ENCODE assay signal across 25 cellular contexts in the genomic region with DNA sequence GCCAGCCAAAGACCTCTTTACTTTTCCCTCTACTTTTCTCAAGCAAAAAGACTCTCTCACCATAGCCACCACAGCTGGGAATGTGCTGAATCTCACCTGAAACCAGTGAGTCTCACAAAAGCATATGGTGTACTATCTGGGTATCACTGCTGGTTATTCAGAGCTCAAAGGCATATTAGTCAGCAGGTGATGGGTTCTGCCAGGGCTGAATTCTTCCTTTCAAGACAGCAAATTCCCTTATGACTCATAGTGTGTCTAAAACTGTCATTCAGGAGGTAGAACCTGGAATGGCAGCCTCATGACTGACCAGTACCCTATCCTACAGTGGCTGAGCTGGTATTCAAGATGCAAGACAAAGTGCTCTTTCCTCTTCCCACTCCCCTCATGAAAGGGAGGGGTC.
DNase-seq lines count a peak whose midpoint lies in the region; ATAC-seq and TF ChIP-seq lines count a peak whose summit lies in the region.
"Had no signal": no experiment of that assay in that cellular context is flagged by ENCODE, and none has a peak within 500 bp of the region (broad histone marks: within the 10 kb centered on the region; RNA-seq: fewer than 3 reads in every experiment).

No MANE protein-coding gene starts in this region.

- no peaks in the 10 kb centered on the region for H3K36me3 Mint-ChIP-seq in nephron progenitor cell (ENCODE audit: low read depth)
- H3K36me3 Mint-ChIP-seq: CD14-positive monocyte had no signal

- no peak for ATAC-seq in GM18867 (IDR thresholded peaks at IDR 0.05; ENCODE audit: unreplicated experiment)
- no peak for ATAC-seq in GM18498 (IDR thresholded peaks at IDR 0.05; ENCODE audit: unreplicated experiment)
- ATAC-seq: activated naive CD8-positive, alpha-beta T cell treated with anti-CD3 and anti-CD28 coated beads, Interleukin-2, amount 50 U/mL, for 24 hours; esophagus mucosa; left ventricle myocardium superior had no signal

- no peaks in the 10 kb centered on the region for H3K4me1 Mint-ChIP-seq in nephron progenitor cell
- H3K4me1 Mint-ChIP-seq: activated naive CD8-positive, alpha-beta T cell treated with anti-CD3 and anti-CD28 coated beads, Interleukin-2, amount 50 U/mL, for 24 hours; CD14-positive monocyte had no signal

- H3K9me3 ChIP-seq in MG63 = no peaks in the 10 kb centered on the region
- H3K9me3 ChIP-seq: thyroid gland had no signal

- H3K9me3 Mint-ChIP-seq in nephron progenitor cell = peaks cover 12% of the 10 kb centered on the region

- no peak overlapping the region for H3K4me3 Mint-ChIP-seq in nephron progenitor cell
- H3K4me3 Mint-ChIP-seq: activated naive CD8-positive, alpha-beta T cell treated with anti-CD3 and anti-CD28 coated beads, Interleukin-2, amount 50 U/mL, for 24 hours; CD14-positive monocyte had no signal

- H3K36me3 ChIP-seq in MG63 = no peaks in the 10 kb centered on the region
- H3K36me3 ChIP-seq: thyroid gland, WERI-Rb-1 had no signal

- no peak for TF ChIP-seq CTCF in nephron progenitor cell (IDR thresholded peaks at IDR 0.05)

- H3K27me3 Mint-ChIP-seq in nephron progenitor cell (ENCODE audit: low read depth, poor library complexity) = no peaks in the 10 kb centered on the region
- H3K27me3 Mint-ChIP-seq: activated naive CD8-positive, alpha-beta T cell treated with anti-CD3 and anti-CD28 coated beads, Interleukin-2, amount 50 U/mL, for 24 hours; progenitor cell of endocrine pancreas had no signal

- no peaks in the 10 kb centered on the region for H3K27me3 ChIP-seq in MG63
- H3K27me3 ChIP-seq: thyroid gland had no signal

- DNase-seq in ELR (ENCODE audit: low read depth) = peak; percentile 84
- peak; percentile 54 for DNase-seq in MG63
- DNase-seq in amniotic epithelial cell (ENCODE audit: low read depth) = peak; percentile 40
- DNase-seq in islet precursor cell = peak; percentile 89
- DNase-seq in C1 segment of cervical spinal cord (lab: John Stamatoyannopoulos, UW) = no peak
- DNase-seq in nephron progenitor cell = no peak
- DNase-seq: activated CD4-positive, alpha-beta T cell treated with anti-CD3 and anti-CD28 coated beads, Interleukin-2, amount 50 U/mL, for 4 hours; activated CD8-positive, alpha-beta memory T cell treated with anti-CD3 and anti-CD28 coated beads, Interleukin-2, amount 50 U/mL, for 48 hours; activated effector memory CD4-positive, alpha-beta T cell treated with Interleukin-2 at 50 U/mL for 16 hours; activated naive CD8-positive, alpha-beta T cell treated with anti-CD3 and anti-CD28 coated beads, Interleukin-2, amount 50 U/mL, for 24 hours; central memory CD4-positive, alpha-beta T cell; left ventricle myocardium superior; NCI-H1092 treated with DMSO at 0.1 percent for 48 hours; NCI-H2081; SHP77; stimulated activated CD4-positive, alpha-beta T cell treated with anti-CD3 and anti-CD28 coated beads, Interleukin-2, amount 100 ng/mL, for 24 hours; stimulated activated naive CD4-positive, alpha-beta T cell treated with Interleukin-2 at 50 U/mL for 16 hours; T-helper 1 cell; WERI-Rb-1 had no signal

- H3K27ac Mint-ChIP-seq in nephron progenitor cell = no peak overlapping the region
- H3K27ac Mint-ChIP-seq: activated naive CD8-positive, alpha-beta T cell treated with anti-CD3 and anti-CD28 coated beads, Interleukin-2, amount 50 U/mL, for 24 hours; CD14-positive monocyte; progenitor cell of endocrine pancreas had no signal

- H3K4me3 ChIP-seq in MG63 = no peak overlapping the region
- H3K4me3 ChIP-seq: thyroid gland had no signal

Comparison
In these comparisons a context has a peak if more than half of its experiments do, and no peak if none do; other contexts are left out.
1. DNase-seq: peak in ELR (single experiment), MG63 (single experiment), amniotic epithelial cell (single experiment) and islet precursor cell (single experiment); none in C1 segment of cervical spinal cord (0 of 14) and nephron progenitor cell (single experiment).